17 cellular contexts compared by ENCODE assay signal in the genomic region with DNA sequence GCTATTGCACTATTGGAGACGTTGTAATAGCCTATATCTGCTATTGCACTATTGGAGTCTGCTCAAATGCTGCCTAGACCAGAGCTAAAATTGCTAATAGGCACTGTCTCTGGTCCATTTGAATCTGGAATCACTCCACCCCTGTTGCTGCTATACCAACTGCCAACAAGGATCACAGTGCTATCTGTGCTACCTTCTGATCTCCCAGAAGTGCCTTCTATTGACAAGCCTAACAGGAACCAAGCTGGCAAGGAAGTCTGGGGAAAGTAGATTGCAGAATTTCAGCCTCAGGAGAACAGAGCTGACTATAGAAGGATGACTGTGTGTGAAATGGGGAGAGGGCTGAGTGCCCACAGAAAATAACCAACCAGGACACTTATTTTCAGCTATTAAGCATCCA.
"Had no signal": no experiment of that assay in that cellular context is flagged by ENCODE, and none has a peak within 500 bp of the region (broad histone marks: within the 10 kb centered on the region; RNA-seq: fewer than 3 reads in every experiment).

No MANE protein-coding gene starts in this region.

- H3K27me3 ChIP-seq: upper lobe of left lung had no signal

- H3K4me3 Mint-ChIP-seq: activated CD4-positive, alpha-beta memory T cell treated with anti-CD3 and anti-CD28 coated beads for 36 hours; activated T-helper 1 cell treated with anti-CD3 and anti-CD28 coated beads, Interleukin-12 subunit alpha, Interleukin-12 subunit beta, Interleukin-2, Interleukin-4 antibody, amounts not matched to agents 30 ng/mL and 10 ng/mL and 1 ng/mL, durations not matched to agents 14 hours and 24 hours and 36 hours; nephron progenitor cell; T-helper 1 cell treated with Interleukin-12 subunit alpha and Interleukin-12 subunit beta and Interleukin-4 antibody, amounts not matched to agents 30 μg/mL and 1 μg/mL, for 36 hours; WTC11 had no signal

- H3K27ac Mint-ChIP-seq: activated CD4-positive, alpha-beta memory T cell treated with anti-CD3 and anti-CD28 coated beads for 36 hours; activated naive CD4-positive, alpha-beta T cell treated with anti-CD3 and anti-CD28 coated beads, Interleukin-2, amount 50 U/mL, for 72 hours; activated T-helper 1 cell treated with anti-CD3 and anti-CD28 coated beads, Interleukin-12 subunit alpha, Interleukin-12 subunit beta, Interleukin-2, Interleukin-4 antibody, amounts not matched to agents 30 ng/mL and 10 ng/mL and 1 ng/mL, durations not matched to agents 14 hours and 24 hours and 36 hours; nephron progenitor cell; T-helper 1 cell treated with Interleukin-12 subunit alpha and Interleukin-12 subunit beta and Interleukin-4 antibody, amounts not matched to agents 30 μg/mL and 1 μg/mL, for 36 hours; WTC11 had no signal

- DNase-seq: activated CD4-positive, alpha-beta memory T cell treated with anti-CD3 and anti-CD28 coated beads for 36 hours; activated CD4-positive, alpha-beta T cell treated with anti-CD3 and anti-CD28 coated beads for 4 hours; activated gamma-delta T cell treated with Interleukin-2 at 50 U/mL for 16 hours; activated T-cell treated with anti-CD3 and anti-CD28 coated beads for 4 hours; dermis blood vessel endothelial cell; effector memory CD4-positive, alpha-beta T cell; nephron progenitor cell; posterior cingulate gyrus; small intestine; stimulated activated CD4-positive, alpha-beta T cell treated with anti-CD3 and anti-CD28 coated beads, Interleukin-15, amount 100 ng/mL, for 24 hours; stimulated activated CD4-positive, alpha-beta T cell treated with anti-CD3 and anti-CD28 coated beads, Interleukin-2, amount 100 ng/mL, for 48 hours; upper lobe of left lung had no signal

- H3K4me1 ChIP-seq: upper lobe of left lung had no signal

- H3K27ac ChIP-seq: thoracic aorta, upper lobe of left lung had no signal

- H3K4me1 Mint-ChIP-seq: nephron progenitor cell had no signal

- H3K9me3 ChIP-seq: thoracic aorta, upper lobe of left lung had no signal

- H3K27me3 Mint-ChIP-seq: activated CD4-positive, alpha-beta memory T cell treated with anti-CD3 and anti-CD28 coated beads for 36 hours had no signal

- H3K9me3 Mint-ChIP-seq: activated T-helper 1 cell treated with anti-CD3 and anti-CD28 coated beads, Interleukin-12 subunit alpha, Interleukin-12 subunit beta, Interleukin-2, Interleukin-4 antibody, amounts not matched to agents 30 ng/mL and 10 ng/mL and 1 ng/mL, durations not matched to agents 14 hours and 24 hours and 36 hours; T-helper 1 cell treated with Interleukin-12 subunit alpha and Interleukin-12 subunit beta and Interleukin-4 antibody, amounts not matched to agents 30 μg/mL and 1 μg/mL, for 36 hours had no signal

- H3K4me3 ChIP-seq: thoracic aorta, upper lobe of left lung had no signal
